ENCODE assay signal across 9 cellular contexts in genomic region chr18:48937869-48938750, GRCh38. TPM values are rescaled to one million over a fixed set of nuclear protein-coding genes. Genes with fewer than 3 reads are reported as not detected.
DNase-seq lines count a peak whose midpoint lies in the region; ATAC-seq and TF ChIP-seq lines count a peak whose summit lies in the region.
"Had no signal": no experiment of that assay in that cellular context is flagged by ENCODE, and none has a peak within 500 bp of the region (broad histone marks: within the 10 kb centered on the region; RNA-seq: fewer than 3 reads in every experiment).

No MANE protein-coding gene starts in this region.

- intact Hi-C loops in activated naive CD4-positive, alpha-beta T cell treated with anti-CD3 and anti-CD28 coated beads for 36 hours (cut with micrococcal nuclease), result loop anchor here (10.0 kb wide), 2 partner anchors 1003 to 1347 kb away; partner anchors contain the start of genes CXXC1, MBD1 and SMAD2
- intact Hi-C loops in transverse colon (cut with DNase I; ENCODE audit: low total_unique reads), result no loop called here

- 61 to 100% methylated on average over 1 to 6 of the region's 6 CpGs for WGBS in transverse colon (ENCODE audit: low coverage in 1 of 2), 2 donors

- no peak overlapping the region for H3K27ac Mint-ChIP-seq in activated naive CD4-positive, alpha-beta T cell treated with anti-CD3 and anti-CD28 coated beads, Interleukin-2, amount 50 U/mL, for 24 hours
- no peak overlapping the region for H3K27ac Mint-ChIP-seq in activated naive CD4-positive, alpha-beta T cell treated with anti-CD3 and anti-CD28 coated beads for 36 hours
- peak overlapping the region in 4 of 5 experiments; percentile 70 to 80 (median 74) for H3K27ac Mint-ChIP-seq in brain

- TF ChIP-seq CTCF in brain (conservative IDR thresholded peaks at IDR 0.05) (no peak), transverse colon (IDR thresholded peaks at IDR 0.05) (no peak), BE2C (IDR thresholded peaks at IDR 0.05; ENCODE audit: low read depth, low read length) (no peak)

- no peaks in the 10 kb centered on the region for H3K9me3 Mint-ChIP-seq in activated naive CD4-positive, alpha-beta T cell treated with anti-CD3 and anti-CD28 coated beads, Interleukin-2, amount 50 U/mL, for 24 hours
- no peaks in the 10 kb centered on the region for H3K9me3 Mint-ChIP-seq in activated naive CD4-positive, alpha-beta T cell treated with anti-CD3 and anti-CD28 coated beads for 36 hours
- H3K9me3 Mint-ChIP-seq in brain, result no peaks in the 10 kb centered on the region

- H3K27me3 Mint-ChIP-seq in activated naive CD4-positive, alpha-beta T cell treated with anti-CD3 and anti-CD28 coated beads, Interleukin-2, amount 50 U/mL, for 24 hours, result no peaks in the 10 kb centered on the region
- H3K27me3 Mint-ChIP-seq in activated naive CD4-positive, alpha-beta T cell treated with anti-CD3 and anti-CD28 coated beads for 36 hours (ENCODE audit: low read depth), result no peaks in the 10 kb centered on the region
- H3K27me3 Mint-ChIP-seq in brain, result peaks cover 3% of the 10 kb centered on the region

- TF ChIP-seq EP300 in transverse colon (IDR thresholded peaks at IDR 0.05; ENCODE audit: low read depth), result no peak

- peak overlapping the region; percentile 30 for H3K4me3 Mint-ChIP-seq in activated naive CD4-positive, alpha-beta T cell treated with anti-CD3 and anti-CD28 coated beads, Interleukin-2, amount 50 U/mL, for 24 hours
- no peak overlapping the region for H3K4me3 Mint-ChIP-seq in activated naive CD4-positive, alpha-beta T cell treated with anti-CD3 and anti-CD28 coated beads for 36 hours
- H3K4me3 Mint-ChIP-seq in brain, result peak overlapping the region; percentile 44 to 69 (median 53)

- CTCF ChIA-PET in activated naive CD4-positive, alpha-beta T cell treated with anti-CD3 and anti-CD28 coated beads for 36 hours (lab: Charles Lee), result interaction anchor here (0.8 to 0.9 kb wide), 2 partner anchors 14 to 160 kb away, joined by 4 read pairs; no protein-coding TSS in a partner anchor

- no peak for DNase-seq in activated naive CD4-positive, alpha-beta T cell treated with anti-CD3 and anti-CD28 coated beads for 36 hours
- DNase-seq in transverse colon (no peak), BE2C (no peak), NCI-H1417 (lab: John Stamatoyannopoulos, UW) (no peak)
- DNase-seq: stimulated activated CD4-positive, alpha-beta T cell treated with anti-CD3 and anti-CD28 coated beads, Interleukin-2, amount 100 ng/mL, for 48 hours had no signal

- no peak for TF ChIP-seq POLR2A in transverse colon (IDR thresholded peaks at IDR 0.05)

- ATAC-seq in GM21619 (IDR thresholded peaks at IDR 0.05; ENCODE audit: unreplicated experiment), result no peak

- no peaks in the 10 kb centered on the region for H3K9me3 ChIP-seq in mucosa of rectum (ENCODE audit: control insufficient read depth in 2 of 2, low read length in 2 of 2)
- H3K9me3 ChIP-seq in transverse colon, result no peaks in the 10 kb centered on the region
- no peaks in the 10 kb centered on the region for H3K9me3 ChIP-seq in BE2C

- H3K9ac ChIP-seq in mucosa of rectum (ENCODE audit: low read depth in 1 of 2, low read length in 2 of 2), result no peak overlapping the region

- H3K4me1 Mint-ChIP-seq in activated naive CD4-positive, alpha-beta T cell treated with anti-CD3 and anti-CD28 coated beads, Interleukin-2, amount 50 U/mL, for 24 hours, result peaks cover 91% of the 10 kb centered on the region
- peaks cover 77% of the 10 kb centered on the region for H3K4me1 Mint-ChIP-seq in activated naive CD4-positive, alpha-beta T cell treated with anti-CD3 and anti-CD28 coated beads for 36 hours (ENCODE audit: low read depth)
- H3K4me1 Mint-ChIP-seq in brain, result peaks cover 91% of the 10 kb centered on the region

- H3K4me1 ChIP-seq in mucosa of rectum (ENCODE audit: control insufficient read depth in 2 of 2, insufficient read depth in 2 of 2, low read length in 2 of 2) (peaks cover 73 to 77% of the 10 kb centered on the region in 2 donors), transverse colon (peaks cover 82 to 99% (median 94%) of the 10 kb centered on the region in 4 donors), BE2C (peaks cover 14% of the 10 kb centered on the region)

- H3K4me3 ChIP-seq in mucosa of rectum (ENCODE audit: low read length in 2 of 2) (no peak overlapping the region), transverse colon (no peak overlapping the region), BE2C (ENCODE audit: low read depth, low read length) (no peak overlapping the region)

- H3K27me3 ChIP-seq in mucosa of rectum (ENCODE audit: control insufficient read depth in 2 of 2, insufficient read depth in 2 of 2, low read length in 2 of 2) (no peaks in the 10 kb centered on the region), transverse colon (no peaks in the 10 kb centered on the region), BE2C (no peaks in the 10 kb centered on the region)

- in situ Hi-C loops in transverse colon (cut with MboI; ENCODE audit: low pct_ligation_motif_present in 1 of 4, low pct_unique_long_range_greater_than_20kb in 1 of 4, low sequenced_read_pairs in 3 of 4), result no loop called here

- peaks cover 16 to 35% of the 10 kb centered on the region in 2 donors for H3K36me3 ChIP-seq in mucosa of rectum (ENCODE audit: control insufficient read depth in 2 of 2, insufficient read depth in 2 of 2, low read length in 2 of 2)
- no peaks in the 10 kb centered on the region for H3K36me3 ChIP-seq in transverse colon
- peaks cover 14% of the 10 kb centered on the region for H3K36me3 ChIP-seq in BE2C

- peak overlapping the region; percentile 18 to 75 for H3K27ac ChIP-seq in mucosa of rectum (ENCODE audit: low read depth in 2 of 2, low read length in 2 of 2)
- peak overlapping the region; percentile 92 to 100 (median 98) for H3K27ac ChIP-seq in transverse colon

- peaks cover 7% of the 10 kb centered on the region for H3K36me3 Mint-ChIP-seq in activated naive CD4-positive, alpha-beta T cell treated with anti-CD3 and anti-CD28 coated beads, Interleukin-2, amount 50 U/mL, for 24 hours
- peaks cover 5% of the 10 kb centered on the region for H3K36me3 Mint-ChIP-seq in activated naive CD4-positive, alpha-beta T cell treated with anti-CD3 and anti-CD28 coated beads for 36 hours (ENCODE audit: low read depth)
- H3K36me3 Mint-ChIP-seq in brain, result peaks cover 22% of the 10 kb centered on the region

RNA-seq across cellular contexts. Expression of gene SMAD7, which starts 12.7 kb away (rescaled TPM):
- 1 to 10 TPM; 5.9 to 7.0 TPM for total RNA-seq in activated naive CD4-positive, alpha-beta T cell treated with anti-CD3 and anti-CD28 coated beads for 36 hours
- 8.0 TPM for polyA plus RNA-seq in brain (ENCODE audit: insufficient read depth, low read depth, low replicate concordance)
- total RNA-seq in transverse colon, result 100 to 1,000 TPM in 1 of 4 donors, 10 to 100 TPM in 3; 76.0 to 199 (median 77.1) TPM
- 13.7 TPM for polyA plus RNA-seq in BE2C (2012; ENCODE audit: insufficient read depth, insufficient read length, low read depth)

Comparison
In these comparisons a context has a peak if more than half of its experiments do, and no peak if none do; other contexts are left out.
1. H3K27ac Mint-ChIP-seq: peak in brain (4 of 5); none in activated naive CD4-positive, alpha-beta T cell treated with anti-CD3 and anti-CD28 coated beads, Interleukin-2, amount 50 U/mL, for 24 hours (single experiment) and activated naive CD4-positive, alpha-beta T cell treated with anti-CD3 and anti-CD28 coated beads for 36 hours (single experiment).
2. RNA of gene SMAD7, which starts 12.7 kb away (total RNA-seq): 76.0 to 199 TPM in transverse colon; 5.9 to 7.0 TPM in activated naive CD4-positive, alpha-beta T cell treated with anti-CD3 and anti-CD28 coated beads for 36 hours; every median in the first group is over 4 times any median in the second.